In genomic region chr12:105861232-105861631, GRCh38 we compare ENCODE assay signal across 1 cellular context.
TF ChIP-seq lines count a peak whose summit lies in the region.

No MANE protein-coding gene starts in this region.

TF ChIP-seq in WTC11, 78 proteins besides CTCF, POLR2A, EP300 and RAD21 (continued from another document):
- TF ChIP-seq ZNF425 (CRISPR knock-in tag; conservative IDR thresholded peaks at IDR 0.05), result no peak
- no peak for TF ChIP-seq FOXJ3 (CRISPR knock-in tag; IDR thresholded peaks at IDR 0.05; ENCODE audit: borderline replicate concordance)
- no peak for TF ChIP-seq ZNF263 (CRISPR knock-in tag; IDR thresholded peaks at IDR 0.05; ENCODE audit: low read depth)
- no peak for TF ChIP-seq NFYB (CRISPR knock-in tag; conservative IDR thresholded peaks at IDR 0.05; ENCODE audit: low read depth)
- no peak for TF ChIP-seq GABPB1 (CRISPR knock-in tag; IDR thresholded peaks at IDR 0.05)
